ENCODE assay signal across 24 cellular contexts in genomic region chr2:55530539-55531081, GRCh38. TPM values are rescaled to one million over a fixed set of nuclear protein-coding genes. Genes with fewer than 3 reads are reported as not detected.
DNase-seq lines count a peak whose midpoint lies in the region; ATAC-seq and TF ChIP-seq lines count a peak whose summit lies in the region.
"Had no signal": no experiment of that assay in that cellular context is flagged by ENCODE, and none has a peak within 500 bp of the region (broad histone marks: within the 10 kb centered on the region; RNA-seq: fewer than 3 reads in every experiment).

No MANE protein-coding gene starts in this region.

- H3K27ac Mint-ChIP-seq in CD8-positive, alpha-beta T cell: peak overlapping the region; percentile 61
- peak overlapping the region; percentile 7 for H3K27ac Mint-ChIP-seq in activated CD8-positive, alpha-beta T cell treated with anti-CD3 and anti-CD28 coated beads for 36 hours
- H3K27ac Mint-ChIP-seq in glutamatergic neuron (ENCODE audit: unreplicated experiment) (peak overlapping the region; percentile 65), progenitor cell of endocrine pancreas (no peak overlapping the region)
- H3K27ac Mint-ChIP-seq: HFFc6; stimulated activated naive B cell treated with anti-CD40 and anti-IgM and Interleukin-4, amounts not matched to agents 10 μg/mL and 1 μg/mL and 100 μg/mL, for 72 hours had no signal

- H3K27ac ChIP-seq in CD8-positive, alpha-beta T cell (ENCODE audit: low read depth, low read length): no peak overlapping the region
- H3K27ac ChIP-seq in SK-N-SH (ENCODE audit: low read depth in 2 of 2, low read length in 1 of 2): no peak overlapping the region
- H3K27ac ChIP-seq: C4-2B, HL-60, RWPE1, tibial artery had no signal

- POLR2A ChIA-PET in CD8-positive, alpha-beta T cell (lab: Charles Lee): interaction anchor here (1.0 to 1.4 kb wide), 2 partner anchors 11 to 12 kb away, joined by 3 to 5 read pairs; partner anchors contain the start of gene CFAP36
- POLR2A ChIA-PET in activated CD8-positive, alpha-beta T cell treated with anti-CD3 and anti-CD28 coated beads for 36 hours (lab: Charles Lee): interaction anchor here (1.2 kb wide), 1 partner anchor 9 kb away, joined by 4 read pairs; no protein-coding TSS in a partner anchor
- POLR2A ChIA-PET in SK-N-SH (lab: Yijun Ruan, JAX): no interaction called here

- no peak overlapping the region for H3K9ac ChIP-seq in SK-N-SH

- H3K36me3 ChIP-seq in CD8-positive, alpha-beta T cell (ENCODE audit: insufficient read depth, low read length): peaks cover 4% of the 10 kb centered on the region
- H3K36me3 ChIP-seq in SK-N-SH (replicated peaks in 1 of 2; ENCODE audit: control insufficient read depth in 1 of 2, insufficient read depth in 2 of 2, low read length in 1 of 2): peaks cover 29 to 54% of the 10 kb centered on the region in 2 experiments

- peaks cover 17% of the 10 kb centered on the region for H3K4me1 Mint-ChIP-seq in activated T-cell treated with anti-CD3 and anti-CD28 coated beads, Interleukin-2, amount 50 U/mL, for 4 hours (ENCODE audit: low read depth)
- H3K4me1 Mint-ChIP-seq in CD8-positive, alpha-beta T cell (ENCODE audit: low read depth): peaks cover 8% of the 10 kb centered on the region
- peaks cover 7% of the 10 kb centered on the region for H3K4me1 Mint-ChIP-seq in activated CD8-positive, alpha-beta T cell treated with anti-CD3 and anti-CD28 coated beads for 36 hours (ENCODE audit: low read depth)
- H3K4me1 Mint-ChIP-seq in glutamatergic neuron (ENCODE audit: low read depth, unreplicated experiment) (peaks cover 14% of the 10 kb centered on the region), progenitor cell of endocrine pancreas (ENCODE audit: low read depth) (no peaks in the 10 kb centered on the region)
- H3K4me1 Mint-ChIP-seq: stimulated activated naive B cell treated with anti-CD40 and anti-IgM and Interleukin-4, amounts not matched to agents 10 μg/mL and 1 μg/mL and 100 μg/mL, for 72 hours had no signal

- H4K20me1 ChIP-seq in SK-N-SH (ENCODE audit: insufficient read depth): no peaks in the 10 kb centered on the region

- DNase-seq in activated T-cell treated with anti-CD3 and anti-CD28 coated beads, Interleukin-2, amount 50 U/mL, for 4 hours: no peak
- no peak for DNase-seq in activated T-cell treated with anti-CD3 and anti-CD28 coated beads, Interleukin-2, amount 50 U/mL, for 1 hour
- DNase-seq in CD8-positive, alpha-beta T cell: no peak
- no peak for DNase-seq in activated CD8-positive, alpha-beta T cell treated with anti-CD3 and anti-CD28 coated beads for 36 hours
- DNase-seq in glutamatergic neuron (no peak), progenitor cell of endocrine pancreas (ENCODE audit: low spot score, unreplicated experiment) (no peak), HUDEP-2 (lab: John Stamatoyannopoulos, UW; ENCODE audit: unreplicated experiment in 76 of 76) (no peak), SK-N-SH (no peak)
- DNase-seq: activated CD4-positive, alpha-beta T cell treated with anti-CD3 and anti-CD28 coated beads for 4 hours; anterior cingulate cortex; caudate nucleus; effector CD4-positive, alpha-beta T cell; esophagus squamous epithelium; HFFc6; IMR-90; NCI-H1417; NCI-H510A; posterior cingulate gyrus; stimulated activated CD4-positive, alpha-beta T cell treated with anti-CD3 and anti-CD28 coated beads, Interleukin-1b, Interleukin-23, amount 100 ng/mL, for 48 hours; stimulated activated naive B cell treated with anti-CD40 and anti-IgM and Interleukin-4, amounts not matched to agents 10 μg/mL and 1 μg/mL and 100 μg/mL, for 72 hours; tibial artery had no signal

- H3K4me2 ChIP-seq in SK-N-SH: no peak overlapping the region

- no peaks in the 10 kb centered on the region for H3K4me1 ChIP-seq in CD8-positive, alpha-beta T cell (ENCODE audit: insufficient read depth, low read length)
- no peaks in the 10 kb centered on the region for H3K4me1 ChIP-seq in SK-N-SH (ENCODE audit: control insufficient read depth in 1 of 2, insufficient read depth in 2 of 2, low read depth in 1 of 2, low read length in 1 of 2)
- H3K4me1 ChIP-seq: esophagus squamous epithelium, tibial artery had no signal

- CTCF ChIA-PET in CD8-positive, alpha-beta T cell (lab: Charles Lee): interaction anchor here (1.0 kb wide), 1 partner anchor 11 kb away, joined by 5 read pairs; the partner anchor contains the start of gene CFAP36
- CTCF ChIA-PET in activated CD8-positive, alpha-beta T cell treated with anti-CD3 and anti-CD28 coated beads for 36 hours (lab: Charles Lee): no interaction called here
- CTCF ChIA-PET in SK-N-SH (lab: Yijun Ruan, JAX): no interaction called here

- H3K36me3 Mint-ChIP-seq in activated T-cell treated with anti-CD3 and anti-CD28 coated beads, Interleukin-2, amount 50 U/mL, for 4 hours (ENCODE audit: insufficient read depth): peaks cover 40% of the 10 kb centered on the region
- H3K36me3 Mint-ChIP-seq in CD8-positive, alpha-beta T cell: peaks cover 63% of the 10 kb centered on the region
- peaks cover 44% of the 10 kb centered on the region for H3K36me3 Mint-ChIP-seq in activated CD8-positive, alpha-beta T cell treated with anti-CD3 and anti-CD28 coated beads for 36 hours (ENCODE audit: low read depth)
- H3K36me3 Mint-ChIP-seq in glutamatergic neuron (ENCODE audit: unreplicated experiment): peaks cover 8% of the 10 kb centered on the region
- peaks cover 21% of the 10 kb centered on the region for H3K36me3 Mint-ChIP-seq in progenitor cell of endocrine pancreas (ENCODE audit: insufficient read depth)

- H2AFZ ChIP-seq in SK-N-SH (ENCODE audit: low read depth): no peak overlapping the region

- TF ChIP-seq RAD21 in SK-N-SH (IDR thresholded peaks at IDR 0.05; ENCODE audit: low read length): no peak

- H3F3A ChIP-seq in SK-N-SH (replicated peaks; ENCODE audit: insufficient read depth): no peaks in the 10 kb centered on the region

- H3K27me3 ChIP-seq in CD8-positive, alpha-beta T cell (ENCODE audit: insufficient read depth, low read length): no peaks in the 10 kb centered on the region
- no peaks in the 10 kb centered on the region for H3K27me3 ChIP-seq in SK-N-SH (ENCODE audit: insufficient read depth)
- H3K27me3 ChIP-seq: esophagus squamous epithelium, tibial artery had no signal

- no peaks in the 10 kb centered on the region for H3K9me2 ChIP-seq in SK-N-SH

- no peak overlapping the region for H3K4me3 ChIP-seq in CD8-positive, alpha-beta T cell (ENCODE audit: low read depth, low read length)
- no peak overlapping the region for H3K4me3 ChIP-seq in SK-N-SH (ENCODE audit: low read depth in 2 of 2, low read length in 1 of 2)
- H3K4me3 ChIP-seq: esophagus squamous epithelium, tibial artery had no signal

- H3K9me3 ChIP-seq in CD8-positive, alpha-beta T cell (ENCODE audit: low read length): no peaks in the 10 kb centered on the region
- no peaks in the 10 kb centered on the region for H3K9me3 ChIP-seq in SK-N-SH
- H3K9me3 ChIP-seq: esophagus squamous epithelium, tibial artery had no signal

- no peak for TF ChIP-seq EP300 in SK-N-SH (IDR thresholded peaks at IDR 0.05; ENCODE audit: borderline replicate concordance in 1 of 2, low read depth in 1 of 2, low read length in 1 of 2)

- H3K27me3 Mint-ChIP-seq in activated T-cell treated with anti-CD3 and anti-CD28 coated beads, Interleukin-2, amount 50 U/mL, for 4 hours (ENCODE audit: low read depth): no peaks in the 10 kb centered on the region
- no peaks in the 10 kb centered on the region for H3K27me3 Mint-ChIP-seq in CD8-positive, alpha-beta T cell (ENCODE audit: low read depth)
- no peaks in the 10 kb centered on the region for H3K27me3 Mint-ChIP-seq in activated CD8-positive, alpha-beta T cell treated with anti-CD3 and anti-CD28 coated beads for 36 hours
- H3K27me3 Mint-ChIP-seq in glutamatergic neuron (ENCODE audit: unreplicated experiment) (peaks cover 8% of the 10 kb centered on the region), progenitor cell of endocrine pancreas (no peaks in the 10 kb centered on the region)
- H3K27me3 Mint-ChIP-seq: stimulated activated naive B cell treated with anti-CD40 and anti-IgM and Interleukin-4, amounts not matched to agents 10 μg/mL and 1 μg/mL and 100 μg/mL, for 72 hours had no signal

- 91% methylated on average over 6 of the region's 6 CpGs for WGBS in SK-N-SH (ENCODE audit: low lambda C conversion rate)

- TF ChIP-seq CTCF in CD8-positive, alpha-beta T cell (IDR thresholded peaks at IDR 0.05): no peak
- TF ChIP-seq CTCF in activated CD8-positive, alpha-beta T cell treated with anti-CD3 and anti-CD28 coated beads for 36 hours (IDR thresholded peaks at IDR 0.05): no peak
- TF ChIP-seq CTCF in glutamatergic neuron (IDR thresholded peaks at IDR 0.05; ENCODE audit: partially characterized antibody, unreplicated experiment) (no peak), progenitor cell of endocrine pancreas (IDR thresholded peaks at IDR 0.05; ENCODE audit: unreplicated experiment) (no peak), SK-N-SH (IDR thresholded peaks at IDR 0.05) (no peak)

- H3K9me3 Mint-ChIP-seq in activated T-cell treated with anti-CD3 and anti-CD28 coated beads, Interleukin-2, amount 50 U/mL, for 4 hours: no peaks in the 10 kb centered on the region
- no peaks in the 10 kb centered on the region for H3K9me3 Mint-ChIP-seq in CD8-positive, alpha-beta T cell
- no peaks in the 10 kb centered on the region for H3K9me3 Mint-ChIP-seq in activated CD8-positive, alpha-beta T cell treated with anti-CD3 and anti-CD28 coated beads for 36 hours
- H3K9me3 Mint-ChIP-seq in glutamatergic neuron (ENCODE audit: unreplicated experiment): no peaks in the 10 kb centered on the region
- no peaks in the 10 kb centered on the region for H3K9me3 Mint-ChIP-seq in progenitor cell of endocrine pancreas (ENCODE audit: low read depth)
- H3K9me3 Mint-ChIP-seq: HFFc6; stimulated activated naive B cell treated with anti-CD40 and anti-IgM and Interleukin-4, amounts not matched to agents 10 μg/mL and 1 μg/mL and 100 μg/mL, for 72 hours had no signal

- H3K79me2 ChIP-seq in SK-N-SH (ENCODE audit: insufficient read depth): no peaks in the 10 kb centered on the region; the same call in 1 of the 2 replicates

- no peak overlapping the region for H3K4me3 Mint-ChIP-seq in activated T-cell treated with anti-CD3 and anti-CD28 coated beads, Interleukin-2, amount 50 U/mL, for 4 hours
- no peak overlapping the region for H3K4me3 Mint-ChIP-seq in CD8-positive, alpha-beta T cell
- H3K4me3 Mint-ChIP-seq in activated CD8-positive, alpha-beta T cell treated with anti-CD3 and anti-CD28 coated beads for 36 hours: no peak overlapping the region
- H3K4me3 Mint-ChIP-seq in glutamatergic neuron (ENCODE audit: unreplicated experiment) (peak overlapping the region; percentile 50), progenitor cell of endocrine pancreas (ENCODE audit: low read depth) (no peak overlapping the region)
- H3K4me3 Mint-ChIP-seq: HFFc6; stimulated activated naive B cell treated with anti-CD40 and anti-IgM and Interleukin-4, amounts not matched to agents 10 μg/mL and 1 μg/mL and 100 μg/mL, for 72 hours had no signal

- intact Hi-C loops in CD8-positive, alpha-beta T cell (cut with DNase I, micrococcal nuclease): no loop called here
- intact Hi-C loops in activated CD8-positive, alpha-beta T cell treated with anti-CD3 and anti-CD28 coated beads for 36 hours (cut with micrococcal nuclease): no loop called here

- ATAC-seq in activated T-cell treated with anti-CD3 and anti-CD28 coated beads, Interleukin-2, amount 50 U/mL, for 4 hours: peak; percentile 56 to 76
- no peak for ATAC-seq in CD8-positive, alpha-beta T cell
- ATAC-seq in activated CD8-positive, alpha-beta T cell treated with anti-CD3 and anti-CD28 coated beads for 36 hours: peak; percentile 39
- ATAC-seq: stimulated activated naive B cell treated with anti-CD40 and anti-IgM and Interleukin-4, amounts not matched to agents 10 μg/mL and 1 μg/mL and 100 μg/mL, for 72 hours had no signal

RNA-seq across cellular contexts. Expression of gene CFAP36, which starts 11.1 kb away (rescaled TPM):
- total RNA-seq in activated T-cell treated with anti-CD3 and anti-CD28 coated beads, Interleukin-2, amount 50 U/mL, for 4 hours: 10 to 100 TPM; 24.0 to 26.0 (median 25.8) TPM
- 10 to 100 TPM; 28.4 to 31.3 TPM for total RNA-seq in CD8-positive, alpha-beta T cell
- 10 to 100 TPM; 28.8 to 29.1 TPM for total RNA-seq in activated CD8-positive, alpha-beta T cell treated with anti-CD3 and anti-CD28 coated beads for 36 hours
- 27.7 TPM for total RNA-seq in glutamatergic neuron (ENCODE audit: unreplicated experiment)
- total RNA-seq in progenitor cell of endocrine pancreas: 61.2 and 64.3 TPM in 2 replicates
- polyA plus RNA-seq in SK-N-SH (2012; rRNA removed): 13.5 and 18.7 TPM in 2 replicates
- polyA plus RNA-seq in SK-N-SH (2012; cell fraction: cytosol; rRNA removed): 23.3 and 32.9 TPM in 2 replicates
- polyA plus RNA-seq in SK-N-SH (2012; cell fraction: nucleus; rRNA removed): 9.9 and 17.5 TPM in 2 replicates
